Comparison of ENCODE assay signal across 23 cellular contexts in the genomic region with DNA sequence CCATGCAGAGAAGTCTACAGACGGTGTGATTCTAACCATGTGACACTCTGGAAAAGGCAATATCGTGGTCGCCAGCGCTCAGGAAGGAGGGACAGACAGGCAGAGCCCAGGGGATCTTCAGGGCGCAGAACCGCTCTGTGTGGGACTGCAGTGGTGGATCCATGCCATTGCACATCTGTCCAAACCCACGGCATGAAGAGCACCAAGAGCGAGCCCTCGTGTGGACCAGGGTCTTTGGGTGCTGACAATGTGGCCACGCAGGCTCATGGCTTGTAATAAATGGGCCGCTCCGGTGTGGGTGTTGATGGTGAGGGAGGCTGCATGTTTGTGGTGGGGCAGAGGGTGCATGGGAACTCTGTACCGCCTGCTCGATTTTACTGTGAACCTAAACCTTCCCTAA.
"Had no signal": no experiment of that assay in that cellular context is flagged by ENCODE, and none has a peak within 500 bp of the region (broad histone marks: within the 10 kb centered on the region; RNA-seq: fewer than 3 reads in every experiment).

No MANE protein-coding gene starts in this region.

- ATAC-seq: activated T-cell treated with anti-CD3 and anti-CD28 coated beads, Interleukin-2, amount 50 U/mL, for 4 hours; foreskin keratinocyte; naive thymus-derived CD4-positive, alpha-beta T cell; psoas muscle; stimulated activated naive B cell treated with anti-CD40 and anti-IgM and Interleukin-4, amounts not matched to agents 10 μg/mL and 1 μg/mL and 100 μg/mL, for 72 hours had no signal

- DNase-seq: activated B cell treated with CpG ODN at 0.5 μM for 24 hours; activated CD4-positive, alpha-beta T cell treated with anti-CD3 and anti-CD28 coated beads for 4 hours; activated CD4-positive, alpha-beta T cell treated with anti-CD3 and anti-CD28 coated beads, Interleukin-2, amount 50 U/mL, for 48 hours; activated CD8-positive, alpha-beta memory T cell treated with anti-CD3 and anti-CD28 coated beads, Interleukin-2, amount 50 U/mL, for 48 hours; activated naive CD4-positive, alpha-beta T cell treated with anti-CD3 and anti-CD28 coated beads for 36 hours; activated T-cell treated with anti-CD3 and anti-CD28 coated beads, Interleukin-2, amount 50 U/mL, for 4 hours; effector CD4-positive, alpha-beta T cell; foreskin keratinocyte; immature natural killer cell; mesenchymal stem cell; naive thymus-derived CD4-positive, alpha-beta T cell; stimulated activated CD4-positive, alpha-beta T cell treated with anti-CD3 and anti-CD28 coated beads, Interleukin-15, amount 100 ng/mL, for 24 hours; stimulated activated CD4-positive, alpha-beta T cell treated with anti-CD3 and anti-CD28 coated beads, Interleukin-2, amount 100 ng/mL, for 48 hours; stimulated activated CD8-positive, alpha-beta memory T cell treated with anti-CD3 and anti-CD28 coated beads, Interleukin-4, amount 100 ng/mL, for 48 hours; stimulated activated naive B cell treated with anti-CD40 and anti-IgM and Interleukin-4, amounts not matched to agents 10 μg/mL and 1 μg/mL and 100 μg/mL, for 72 hours; T-helper 1 cell; transverse colon; uterus had no signal

- H3K4me3 ChIP-seq: cardiac muscle cell, hepatocyte, psoas muscle, right atrium auricular region, skin epidermis, transverse colon, uterus had no signal

- H3K27ac ChIP-seq: cardiac muscle cell, foreskin keratinocyte, hepatocyte, psoas muscle, right atrium auricular region, skin epidermis, transverse colon, uterus had no signal

- H3K27me3 ChIP-seq: cardiac muscle cell, hepatocyte, right atrium auricular region, transverse colon, uterus had no signal

- H3K4me1 ChIP-seq: foreskin keratinocyte had no signal

- H3K36me3 ChIP-seq: cardiac muscle cell, right atrium auricular region, transverse colon, uterus had no signal

- H3K9me3 ChIP-seq: psoas muscle, right atrium auricular region, transverse colon, uterus had no signal
